1 cellular context compared by ENCODE assay signal in the genomic region with DNA sequence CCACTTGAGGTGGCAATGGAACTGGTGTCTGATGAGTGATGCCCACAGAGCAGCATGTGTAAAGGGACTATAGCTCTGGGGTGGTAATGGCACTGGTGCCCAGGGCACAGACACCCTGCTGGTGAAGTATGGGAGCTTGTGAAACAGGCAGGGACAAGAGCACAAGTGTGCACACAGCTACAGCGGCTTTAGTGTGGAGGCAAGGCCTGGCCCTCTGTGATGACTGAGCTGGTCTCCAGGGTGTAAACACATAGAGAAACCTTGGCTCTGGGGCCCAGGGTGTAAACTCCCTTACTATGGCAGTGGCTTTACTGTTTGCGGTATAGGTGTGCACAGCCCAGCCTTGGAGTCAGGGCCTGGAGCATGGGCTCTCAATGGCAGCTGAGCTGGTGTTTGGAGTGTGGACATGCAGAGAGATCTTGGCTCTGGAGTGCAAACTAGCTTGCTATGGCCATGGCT.
TF ChIP-seq lines count a peak whose summit lies in the region.

No MANE protein-coding gene starts in this region.

TF ChIP-seq in GM12878, 131 proteins besides CTCF, POLR2A, EP300 and RAD21:
- TF ChIP-seq TBL1XR1 (IDR thresholded peaks at IDR 0.05; ENCODE audit: low read depth, low read length) (no peak), IKZF1 (conservative IDR thresholded peaks at IDR 0.05) (no peak), POLR2AphosphoS5 (IDR thresholded peaks at IDR 0.05; ENCODE audit: low read length) (peak; percentile 34; the same call in 1 of the 2 replicates), TCF7 (IDR thresholded peaks at IDR 0.05; ENCODE audit: borderline replicate concordance) (no peak)
